ENCODE assay signal across 1 cellular context in the genomic region with DNA sequence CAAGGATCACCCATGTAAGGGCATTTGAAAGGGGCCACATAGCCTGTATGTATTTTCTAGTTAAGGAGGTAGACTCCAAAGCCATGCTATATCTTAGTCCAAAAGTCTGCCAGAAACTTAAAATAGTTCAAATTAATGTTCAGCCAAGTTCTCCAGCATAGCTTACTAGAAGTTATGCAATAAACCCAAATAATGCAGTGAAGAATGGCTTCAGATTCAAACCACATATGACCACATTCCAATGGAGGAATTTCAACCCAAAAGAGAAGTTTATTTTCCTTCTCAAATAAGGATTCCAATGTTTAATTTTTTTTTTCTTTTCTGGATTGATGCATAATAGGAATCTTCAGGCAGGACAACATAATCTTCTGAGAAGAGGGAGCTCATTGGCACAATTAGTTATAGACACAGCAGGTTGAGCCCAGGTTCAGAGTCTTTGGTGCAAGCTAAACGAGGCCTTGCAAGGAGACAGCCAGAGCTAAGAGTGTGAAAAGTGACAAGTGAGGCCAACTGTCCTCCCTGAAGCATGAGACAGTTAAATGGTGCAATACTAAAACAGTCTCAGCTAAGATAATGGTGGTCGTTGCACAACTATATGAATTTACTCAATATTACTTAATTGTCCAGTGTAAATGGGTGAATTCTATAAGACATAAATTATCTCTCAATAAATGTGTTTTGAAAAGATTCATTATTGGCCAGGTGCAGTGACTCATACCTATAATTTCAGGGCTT.
A peak's percentile ranks its signal among the peaks of the same experiment; 100 is the strongest.
TF ChIP-seq lines count a peak whose summit lies in the region.

No MANE protein-coding gene starts in this region.

TF ChIP-seq in IMR-90, 13 proteins besides CTCF, POLR2A, EP300 and RAD21:
- TF ChIP-seq CEBPB (IDR thresholded peaks at IDR 0.05; ENCODE audit: low read depth, low read length) (0 out of 2 replicates have a peak, but pooled peaks have one; percentile 6), FOS (IDR thresholded peaks at IDR 0.05; ENCODE audit: low read depth, low read length) (no peak)
TF ChIP-seq in IMR-90: peak in this region for 1.
